ENCODE assay signal across 8 cellular contexts in genomic region chr7:16241017-16241416, GRCh38.
"Had no signal": no experiment of that assay in that cellular context is flagged by ENCODE, and none has a peak within 500 bp of the region (broad histone marks: within the 10 kb centered on the region; RNA-seq: fewer than 3 reads in every experiment).

No MANE protein-coding gene starts in this region.

- FAIRE-seq: H1, HTR-8/SVneo had no signal

- H3K4me1 Mint-ChIP-seq: GM23338 had no signal

- H3K9ac ChIP-seq: KMS-11 had no signal

- H3K9me3 Mint-ChIP-seq: GM23338, H9 had no signal

- DNase-seq: H9, HCEC 1CT, Karpas-422, KBM-7 had no signal

- H3K27ac ChIP-seq: KMS-11 had no signal

- H2AFZ ChIP-seq: GM23338 had no signal

- H3K27ac Mint-ChIP-seq: GM23338, H9 had no signal

- ATAC-seq: GM23338 had no signal

- H3K4me3 ChIP-seq: GM23338 had no signal

- H3K4me3 Mint-ChIP-seq: GM23338, H9 had no signal

- H3K4me2 ChIP-seq: GM23338, KMS-11 had no signal
